In genomic region chr3:196321162-196321561, GRCh38 we compare ENCODE assay signal across 32 cellular contexts. TPM values are rescaled to one million over a fixed set of nuclear protein-coding genes. Genes with fewer than 3 reads are reported as not detected.
DNase-seq lines count a peak whose midpoint lies in the region; ATAC-seq and TF ChIP-seq lines count a peak whose summit lies in the region.
"Had no signal": no experiment of that assay in that cellular context is flagged by ENCODE, and none has a peak within 500 bp of the region (broad histone marks: within the 10 kb centered on the region; RNA-seq: fewer than 3 reads in every experiment).

No MANE protein-coding gene starts in this region.

- H3K27me3 Mint-ChIP-seq in CD14-positive monocyte (ENCODE audit: low read depth in 3 of 3), result peaks cover 0 to 7% (median 0%) of the 10 kb centered on the region in 3 donors
- H3K27me3 Mint-ChIP-seq: activated naive CD8-positive, alpha-beta T cell treated with anti-CD3 and anti-CD28 coated beads, Interleukin-2, amount 10 ng/mL, durations not matched to agents 7 days and 5 days; naive B cell; stimulated activated memory B cell treated with anti-CD40 and anti-IgM and Interleukin-4, amounts not matched to agents 10 μg/mL and 1 μg/mL and 100 μg/mL, for 72 hours had no signal

- no peak for ATAC-seq in lower lobe of right lung
- ATAC-seq in HG03159 (IDR thresholded peaks at IDR 0.05; ENCODE audit: unreplicated experiment), result no peak
- no peak for ATAC-seq in HG02852 (IDR thresholded peaks at IDR 0.05; ENCODE audit: unreplicated experiment)
- ATAC-seq: heart right ventricle; K562; stimulated activated memory B cell treated with anti-CD40 and anti-IgM and Interleukin-4, amounts not matched to agents 10 μg/mL and 1 μg/mL and 100 μg/mL, for 72 hours had no signal

- H3K36me3 ChIP-seq in lower lobe of right lung (no peaks in the 10 kb centered on the region), OCI-LY7 (ENCODE audit: insufficient read depth, low read length) (no peaks in the 10 kb centered on the region)
- H3K36me3 ChIP-seq: BE2C, heart right ventricle, left ventricle myocardium inferior had no signal

- no peak overlapping the region for H2AFZ ChIP-seq in OCI-LY7 (ENCODE audit: low read length)

- H3K79me2 ChIP-seq in OCI-LY7 (ENCODE audit: insufficient read depth, low read depth, low read length), result peaks cover 6% of the 10 kb centered on the region; the same call in 1 of the 2 replicates

- BruUV-seq in OCI-LY7 (replicated peaks; lab: Mats Ljungman, UMichigan), result no TSS peak

- peaks cover 39% of the 10 kb centered on the region for H3K4me1 Mint-ChIP-seq in CD14-positive monocyte

- peak overlapping the region; percentile 1 to 86 (median 68) for H3K27ac Mint-ChIP-seq in CD14-positive monocyte
- H3K27ac Mint-ChIP-seq: activated naive CD8-positive, alpha-beta T cell treated with anti-CD3 and anti-CD28 coated beads, Interleukin-2, amount 10 ng/mL, durations not matched to agents 7 days and 5 days; naive B cell; stimulated activated memory B cell treated with anti-CD40 and anti-IgM and Interleukin-4, amounts not matched to agents 10 μg/mL and 1 μg/mL and 100 μg/mL, for 72 hours had no signal

- H3K9me2 ChIP-seq in OCI-LY7 (ENCODE audit: insufficient read depth, low read length), result no peaks in the 10 kb centered on the region
- H3K9me2 ChIP-seq: SK-N-SH had no signal

- CTCF ChIA-PET in RWPE1 (lab: Yijun Ruan, JAX) (no interaction called here), OCI-LY7 (lab: Charles Lee; ENCODE audit: unreplicated experiment) (no interaction called here)

- intact Hi-C loops in CD14-positive monocyte (cut with micrococcal nuclease) (no loop called here), lower lobe of right lung (cut with DNase I) (no loop called here), OCI-LY7 (cut with micrococcal nuclease; ENCODE audit: unreplicated experiment) (no loop called here)

- H3K4me1 ChIP-seq in lower lobe of right lung (peaks cover 3% of the 10 kb centered on the region), OCI-LY7 (ENCODE audit: insufficient read depth, low read length, poor library complexity, severe bottlenecking) (peaks cover 5% of the 10 kb centered on the region)
- H3K4me1 ChIP-seq: BE2C had no signal

- no peak overlapping the region for H3K4me3 ChIP-seq in HL-60 (replicated peaks; ENCODE audit: insufficient read depth, low read length)
- no peak overlapping the region for H3K4me3 ChIP-seq in lower lobe of right lung
- H3K4me3 ChIP-seq in OCI-LY7 (ENCODE audit: low read depth, low read length, poor library complexity, severe bottlenecking), result no peak overlapping the region
- H3K4me3 ChIP-seq: heart right ventricle, K562, left ventricle myocardium inferior, MG63 had no signal

- no peak overlapping the region for H3K4me2 ChIP-seq in OCI-LY7 (ENCODE audit: low read length)
- H3K4me2 ChIP-seq: SK-N-SH had no signal

- no peak for TF ChIP-seq CTCF in CD14-positive monocyte (IDR thresholded peaks at IDR 0.05)
- TF ChIP-seq CTCF in HL-60 (IDR thresholded peaks at IDR 0.05; ENCODE audit: insufficient read depth, low read length), result no peak
- TF ChIP-seq CTCF in RWPE1 (conservative IDR thresholded peaks at IDR 0.05; ENCODE audit: low read depth), result no peak
- TF ChIP-seq CTCF in lower lobe of right lung (IDR thresholded peaks at IDR 0.05), result no peak
- no peak for TF ChIP-seq CTCF in OCI-LY7 (conservative IDR thresholded peaks at IDR 0.05; ENCODE audit: low read length)

- H3K27me3 ChIP-seq in HL-60 (ENCODE audit: insufficient read depth, poor library complexity, severe bottlenecking) (no peaks in the 10 kb centered on the region), lower lobe of right lung (ENCODE audit: low read depth) (no peaks in the 10 kb centered on the region)
- H3K27me3 ChIP-seq: BE2C, heart right ventricle, MG63 had no signal

- POLR2A ChIA-PET in RWPE1 (lab: Yijun Ruan, JAX; ENCODE audit: low non-redundant PET) (no interaction called here), OCI-LY7 (lab: Charles Lee) (no interaction called here)

- H3K9me3 Mint-ChIP-seq in CD14-positive monocyte, result peaks cover 0 to 1% (median 0%) of the 10 kb centered on the region in 7 donors
- H3K9me3 Mint-ChIP-seq: activated naive CD8-positive, alpha-beta T cell treated with anti-CD3 and anti-CD28 coated beads, Interleukin-2, amount 10 ng/mL, durations not matched to agents 7 days and 5 days; naive B cell; stimulated activated memory B cell treated with anti-CD40 and anti-IgM and Interleukin-4, amounts not matched to agents 10 μg/mL and 1 μg/mL and 100 μg/mL, for 72 hours had no signal

- H3K27ac ChIP-seq in HL-60 (replicated peaks) (peak overlapping the region; percentile 16; the same call in 1 of the 2 replicates), RWPE1 (peak overlapping the region; percentile 94), lower lobe of right lung (no peak overlapping the region), OCI-LY7 (ENCODE audit: low read depth, low read length, poor library complexity, severe bottlenecking) (no peak overlapping the region)

- peak; percentile 61 for DNase-seq in CD14-positive monocyte (ENCODE audit: low spot score)
- peak; percentile 39 to 85 for DNase-seq in HL-60 (ENCODE audit: low read depth in 1 of 2, low spot score in 1 of 2)
- no peak for DNase-seq in RWPE1 (ENCODE audit: low spot score)
- DNase-seq in lower lobe of right lung, result peak; percentile 54
- no peak for DNase-seq in stimulated activated CD4-positive, alpha-beta T cell treated with anti-CD3 and anti-CD28 coated beads, Interleukin-4, amount 100 ng/mL, for 4 hours
- DNase-seq in OCI-LY7 (ENCODE audit: low spot score), result no peak
- DNase-seq: ACHN; activated naive CD8-positive, alpha-beta T cell treated with anti-CD3 and anti-CD28 coated beads, Interleukin-2, amount 10 ng/mL, durations not matched to agents 7 days and 5 days; activated T-cell treated with anti-CD3 and anti-CD28 coated beads for 4 hours; BE2C; COR-L47; HCEC 1CT; heart right ventricle; left ventricle myocardium inferior; MG63; midbrain; naive B cell; NCI-H1436 treated with DMSO at 0.1 percent for 48 hours; NCI-H2081 treated with DMSO at 0.1 percent for 48 hours; NCI-H748 treated with DMSO at 0.1 percent for 48 hours; occipital lobe; SK-N-SH; trophoblast cell had no signal

- peak overlapping the region; percentile 49 to 56 for H3K4me3 Mint-ChIP-seq in CD14-positive monocyte
- H3K4me3 Mint-ChIP-seq: activated naive CD8-positive, alpha-beta T cell treated with anti-CD3 and anti-CD28 coated beads, Interleukin-2, amount 10 ng/mL, durations not matched to agents 7 days and 5 days; stimulated activated memory B cell treated with anti-CD40 and anti-IgM and Interleukin-4, amounts not matched to agents 10 μg/mL and 1 μg/mL and 100 μg/mL, for 72 hours had no signal

- no peaks in the 10 kb centered on the region for H3K36me3 Mint-ChIP-seq in CD14-positive monocyte
- H3K36me3 Mint-ChIP-seq: naive B cell; stimulated activated memory B cell treated with anti-CD40 and anti-IgM and Interleukin-4, amounts not matched to agents 10 μg/mL and 1 μg/mL and 100 μg/mL, for 72 hours had no signal

- H4K20me1 ChIP-seq in OCI-LY7 (ENCODE audit: insufficient read depth, low read length), result no peaks in the 10 kb centered on the region

- H3K9me3 ChIP-seq in lower lobe of right lung (no peaks in the 10 kb centered on the region), OCI-LY7 (ENCODE audit: low read length) (no peaks in the 10 kb centered on the region)
- H3K9me3 ChIP-seq: BE2C, heart right ventricle, left ventricle myocardium inferior, MG63, SK-N-SH had no signal

RNA-seq across cellular contexts. Expression of gene DYNLT2B, which starts 3.1 kb away (rescaled TPM):
- 1 to 10 TPM; 2.5 to 3.0 TPM for polyA plus RNA-seq in CD14-positive monocyte
- total RNA-seq in lower lobe of right lung (6.1 TPM), OCI-LY7 (2022) (21.5 and 25.5 TPM in 2 replicates)
- total RNA-seq in OCI-LY7 (2014; rRNA removed; shearing (Covaris generic)), result 17.9 and 18.1 TPM in 2 replicates

RNA-seq across cellular contexts. Expression of gene TM4SF19, which starts 17.0 kb away (rescaled TPM):
- polyA plus RNA-seq in CD14-positive monocyte, result under 1 TPM in 1 of 2 donors, not detected in 1; 0.77 TPM
- total RNA-seq in lower lobe of right lung (4.3 TPM), OCI-LY7 (2022) (not detected in 2 replicates)
- total RNA-seq in OCI-LY7 (2014; rRNA removed; shearing (Covaris generic)), result not detected in 2 replicates
- total RNA-seq: endothelial cell of umbilical vein; frontal cortex; left ventricle myocardium inferior; occipital lobe; renal cortical epithelial cell; skeletal muscle tissue; T-helper 2 cell treated with Interferon-gamma antibody and Interleukin-4, amounts not matched to agents 100 ng/mL and 5 ng/mL, for 36 hours had no signal
- polyA plus RNA-seq: endothelial cell of umbilical vein, SK-N-SH had no signal

RNA-seq across cellular contexts. Expression of gene PCYT1A, which starts 33.6 kb away (rescaled TPM):
- polyA plus RNA-seq in CD14-positive monocyte, result 10 to 100 TPM; 24.3 to 31.6 TPM
- total RNA-seq in lower lobe of right lung (56.1 TPM), OCI-LY7 (2022) (20.6 and 27.1 TPM in 2 replicates)
- 21.3 and 21.6 TPM in 2 replicates for total RNA-seq in OCI-LY7 (2014; rRNA removed; shearing (Covaris generic))

Comparison
In these comparisons a context has a peak if more than half of its experiments do, and no peak if none do; other contexts are left out.
1. DNase-seq: peak in CD14-positive monocyte (single experiment), HL-60 (2 of 2) and lower lobe of right lung (single experiment); none in RWPE1 (single experiment), stimulated activated CD4-positive, alpha-beta T cell treated with anti-CD3 and anti-CD28 coated beads, Interleukin-4, amount 100 ng/mL, for 4 hours (0 of 2) and OCI-LY7 (single experiment).
2. H3K27ac ChIP-seq: peak in HL-60 (single experiment) and RWPE1 (single experiment); none in lower lobe of right lung (single experiment) and OCI-LY7 (single experiment).